ENCODE assay signal across 8 cellular contexts in the genomic region with DNA sequence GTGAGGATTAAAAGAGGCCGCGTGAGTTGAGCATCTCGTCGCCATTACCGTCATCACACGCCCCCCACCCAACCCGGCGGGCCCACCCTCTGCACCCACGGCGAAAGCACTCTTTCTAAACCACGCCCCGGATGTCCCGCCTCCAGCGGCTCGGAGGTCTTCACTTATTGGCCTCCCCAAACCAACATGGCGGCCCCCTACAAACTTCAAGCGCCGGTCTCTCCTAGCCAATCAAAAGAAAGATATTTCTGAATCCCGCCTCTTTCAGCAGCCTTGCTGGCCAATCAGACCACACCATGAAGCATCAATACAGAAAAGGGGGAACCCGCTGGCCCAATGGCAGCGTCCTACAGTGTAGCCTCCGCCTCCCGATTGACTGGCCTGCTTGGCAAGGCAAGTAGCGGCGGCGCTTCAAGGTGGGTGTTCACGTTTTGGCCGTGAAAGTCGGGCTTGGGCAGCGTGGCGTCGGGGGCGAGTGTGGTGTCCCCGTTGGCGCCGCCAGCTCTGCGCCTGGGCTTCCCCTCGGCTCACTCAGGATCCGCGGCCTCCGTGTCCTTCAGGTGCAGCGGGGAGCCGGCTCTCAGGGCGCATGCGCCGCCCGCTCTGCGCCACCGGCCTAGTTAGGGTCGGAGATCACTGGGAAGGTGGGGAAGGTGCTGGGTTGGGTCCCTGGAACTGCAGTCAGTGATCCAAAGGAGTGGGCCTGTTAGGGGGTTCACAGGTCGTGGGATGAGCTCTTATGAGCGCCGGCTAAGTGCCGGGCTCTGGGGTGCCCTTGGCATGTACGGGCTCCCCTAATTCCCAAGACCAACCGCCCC. TPM values are rescaled to one million over a fixed set of nuclear protein-coding genes. Genes with fewer than 3 reads are reported as not detected.
DNase-seq lines count a peak whose midpoint lies in the region; ATAC-seq and TF ChIP-seq lines count a peak whose summit lies in the region.

A gene (plus strand): TSS at position 364 of the 818 bp plus-strand sequence. CDS start 1,471 bp downstream, outside the sequence.

- H3K4me1 ChIP-seq in mammary epithelial cell (ENCODE audit: insufficient read depth, low read length) (peaks cover 41% of the 10 kb centered on the region), iPS-20b (ENCODE audit: insufficient read depth, low read length) (no peaks in the 10 kb centered on the region)

- H3K36me3 ChIP-seq in WERI-Rb-1: peaks cover 26% of the 10 kb centered on the region
- H3K36me3 ChIP-seq in mammary epithelial cell (ENCODE audit: insufficient read depth, low read length): peaks cover 9% of the 10 kb centered on the region
- peaks cover 29% of the 10 kb centered on the region for H3K36me3 ChIP-seq in iPS-20b (ENCODE audit: insufficient read depth, low read depth, low read length)

- CTCF ChIA-PET in mammary epithelial cell (lab: Charles Lee; ENCODE audit: low non-redundant PET): no interaction called here

- H3K9ac ChIP-seq in mammary epithelial cell (ENCODE audit: insufficient read depth, low read length) (peak within 1 kb of the TSS; percentile 93), iPS-20b (ENCODE audit: low read depth, low read length) (peak within 1 kb of the TSS; percentile 90)

- peak; percentile 97 for ATAC-seq in GM18873 (IDR thresholded peaks at IDR 0.05; ENCODE audit: low FRiP score, unreplicated experiment)
- ATAC-seq in HG03139 (IDR thresholded peaks at IDR 0.05; ENCODE audit: unreplicated experiment): peak; percentile 90

- peak within 1 kb of the TSS; percentile 74 for H3K4me3 ChIP-seq in WERI-Rb-1 (ENCODE audit: low read depth, low read length)
- H3K4me3 ChIP-seq in mammary epithelial cell (replicated peaks in 1 of 3; ENCODE audit: insufficient read depth in 1 of 3, low read depth in 2 of 3, low read length in 3 of 3): peak within 1 kb of the TSS; percentile 79 to 98 (median 86)
- H3K4me3 ChIP-seq in iPS-20b (ENCODE audit: low read length): peak within 1 kb of the TSS; percentile 84
- peak within 1 kb of the TSS; percentile 65 to 94 (median 74) for H3K4me3 ChIP-seq in skin epidermis

- WGBS in mammary epithelial cell (ENCODE audit: low coverage, missing lambda C conversion rate): 0% methylated on average over 36 of the region's 56 CpGs

- DNase-seq in ACHN (peak; percentile 98), NCI-H2227 (lab: John Stamatoyannopoulos, UW; ENCODE audit: unreplicated experiment) (peak; percentile 99), WERI-Rb-1 (peak; percentile 96), mammary epithelial cell (peak; percentile 99)

- intact Hi-C loops in mammary epithelial cell (cut with micrococcal nuclease): no loop called here

- H2AFZ ChIP-seq in mammary epithelial cell (ENCODE audit: low read depth, low read length): peak within 1 kb of the TSS; percentile 93

- no peaks in the 10 kb centered on the region for H3K27me3 ChIP-seq in WERI-Rb-1 (ENCODE audit: insufficient read depth, low read depth, severe bottlenecking)
- H3K27me3 ChIP-seq in mammary epithelial cell (ENCODE audit: insufficient read depth, low read length): no peaks in the 10 kb centered on the region
- no peaks in the 10 kb centered on the region for H3K27me3 ChIP-seq in iPS-20b (ENCODE audit: insufficient read depth, low read length)

- dilution Hi-C loops in mammary epithelial cell (cut with HindIII; ENCODE audit: low sequenced_read_pairs): no loop called here

- H3K79me2 ChIP-seq in mammary epithelial cell (ENCODE audit: insufficient read depth, low read length): peaks cover 28% of the 10 kb centered on the region

- H3K9me3 ChIP-seq in WERI-Rb-1 (ENCODE audit: severe bottlenecking) (no peaks in the 10 kb centered on the region), mammary epithelial cell (replicated peaks; ENCODE audit: insufficient read depth, low read length) (no peaks in the 10 kb centered on the region), iPS-20b (ENCODE audit: insufficient read depth, low read depth, low read length) (no peaks in the 10 kb centered on the region)

- TF ChIP-seq CTCF in WERI-Rb-1 (IDR thresholded peaks at IDR 0.05; ENCODE audit: low read depth, low read length) (no peak), mammary epithelial cell (conservative IDR thresholded peaks at IDR 0.05 in 1 of 2, IDR thresholded peaks at IDR 0.05 in 1 of 2; ENCODE audit: extremely low read depth in 1 of 2, insufficient read depth in 1 of 2, low read depth in 1 of 2, low read length in 2 of 2) (no peak)

- in situ Hi-C loops in ACHN (cut with HindIII; ENCODE audit: low pct_ligation_motif_present, low pct_unique_long_range_greater_than_20kb, low sequenced_read_pairs) (no loop called here), mammary epithelial cell (cut with MboI; ENCODE audit: low sequenced_read_pairs in 2 of 2) (no loop called here)

- no peaks in the 10 kb centered on the region for H4K20me1 ChIP-seq in mammary epithelial cell (ENCODE audit: insufficient read depth, low read length)

- H3K27ac ChIP-seq in WERI-Rb-1 (peak within 1 kb of the TSS; percentile 98), mammary epithelial cell (ENCODE audit: insufficient read depth, low read depth, low read length) (peak within 1 kb of the TSS; percentile 69), iPS-20b (ENCODE audit: low read length) (peak within 1 kb of the TSS; percentile 84), skin epidermis (peak within 1 kb of the TSS in 20 of 21 experiments; percentile 51 to 93 (median 86))

- peak within 1 kb of the TSS; percentile 81 for H3K4me2 ChIP-seq in mammary epithelial cell (ENCODE audit: insufficient read depth, low read depth, low read length)

- BruUV-seq in mammary epithelial cell (replicated peaks; lab: Mats Ljungman, UMichigan): no TSS peak

RNA-seq across cellular contexts. Expression of the gene that starts here (rescaled TPM):
- total RNA-seq in mammary epithelial cell: 100 to 1,000 TPM in 1 of 2 donors, 10 to 100 TPM in 1; 74.7 to 144 TPM
- polyA plus RNA-seq in mammary epithelial cell: 106 TPM
- 171 TPM for polyA minus RNA-seq in mammary epithelial cell

Comparison
In these comparisons a context has a peak if more than half of its experiments do, and no peak if none do; other contexts are left out.
1. Peak in every context shown above with its lines: DNase-seq, ATAC-seq, H3K4me3 ChIP-seq and H3K27ac ChIP-seq.